Comparison of ENCODE assay signal across 12 cellular contexts in genomic region chr1:109306832-109307362, GRCh38. TPM values are rescaled to one million over a fixed set of nuclear protein-coding genes. Genes with fewer than 3 reads are reported as not detected.
DNase-seq lines count a peak whose midpoint lies in the region; ATAC-seq and TF ChIP-seq lines count a peak whose summit lies in the region.
"Had no signal": no experiment of that assay in that cellular context is flagged by ENCODE, and none has a peak within 500 bp of the region (broad histone marks: within the 10 kb centered on the region; RNA-seq: fewer than 3 reads in every experiment).

Gene MYBPHL, minus strand, starts transcription at chr1:109307011. Its CDS starts 20 bp downstream, at chr1:109306991.

- H3K27me3 ChIP-seq in GM23338 (ENCODE audit: insufficient read depth) (no peaks in the 10 kb centered on the region), gastroesophageal sphincter (no peaks in the 10 kb centered on the region), osteoblast (ENCODE audit: insufficient read depth, low read length) (no peaks in the 10 kb centered on the region)

- no peaks in the 10 kb centered on the region for H3K27me3 Mint-ChIP-seq in GM23338 (ENCODE audit: insufficient read depth, low read depth, poor library complexity)

- peaks cover 17% of the 10 kb centered on the region for H3K4me1 Mint-ChIP-seq in GM23338

- peak within 1 kb of the TSS; percentile 25 for H3K27ac Mint-ChIP-seq in GM23338
- H3K27ac Mint-ChIP-seq: activated T-helper 1 cell treated with anti-CD3 and anti-CD28 coated beads, Interleukin-12 subunit alpha, Interleukin-12 subunit beta, Interleukin-2, Interleukin-4 antibody, amounts not matched to agents 30 ng/mL and 10 ng/mL and 1 ng/mL, durations not matched to agents 14 hours and 24 hours and 36 hours; CD8-positive, alpha-beta T cell had no signal

- TF ChIP-seq CTCF in GM23338 (conservative IDR thresholded peaks at IDR 0.05; ENCODE audit: low read depth in 2 of 2) (no peak), gastroesophageal sphincter (IDR thresholded peaks at IDR 0.05) (no peak), osteoblast (IDR thresholded peaks at IDR 0.05; ENCODE audit: extremely low read depth, low read depth, low read length) (no peak)

- H3K27ac ChIP-seq in GM23338 (ENCODE audit: low read depth) (peak within 1 kb of the TSS; percentile 74; the same call in 1 of the 2 replicates), gastroesophageal sphincter (peak within 1 kb of the TSS; percentile 27 to 78 (median 74)), osteoblast (ENCODE audit: low read depth, low read length) (no peak within 1 kb of the TSS)
- H3K27ac ChIP-seq: parathyroid adenoma had no signal

- no peak within 1 kb of the TSS for H3K4me3 Mint-ChIP-seq in GM23338
- H3K4me3 Mint-ChIP-seq: activated T-helper 1 cell treated with anti-CD3 and anti-CD28 coated beads, Interleukin-12 subunit alpha, Interleukin-12 subunit beta, Interleukin-2, Interleukin-4 antibody, amounts not matched to agents 30 ng/mL and 10 ng/mL and 1 ng/mL, durations not matched to agents 14 hours and 24 hours and 36 hours; CD8-positive, alpha-beta T cell had no signal

- H2AFZ ChIP-seq in GM23338 = no peak within 1 kb of the TSS
- H2AFZ ChIP-seq in osteoblast (ENCODE audit: low read length) = no peak within 1 kb of the TSS
- H2AFZ ChIP-seq: parathyroid adenoma had no signal

- H3K9me3 Mint-ChIP-seq in GM23338 = no peaks in the 10 kb centered on the region
- H3K9me3 Mint-ChIP-seq: activated T-helper 1 cell treated with anti-CD3 and anti-CD28 coated beads, Interleukin-12 subunit alpha, Interleukin-12 subunit beta, Interleukin-2, Interleukin-4 antibody, amounts not matched to agents 30 ng/mL and 10 ng/mL and 1 ng/mL, durations not matched to agents 14 hours and 24 hours and 36 hours; CD8-positive, alpha-beta T cell had no signal

- H3K36me3 Mint-ChIP-seq in GM23338 (ENCODE audit: low read depth) = no peaks in the 10 kb centered on the region
- H3K36me3 Mint-ChIP-seq: CD8-positive, alpha-beta T cell had no signal

- H3K79me2 ChIP-seq in GM23338 (replicated peaks; ENCODE audit: insufficient read depth) = no peaks in the 10 kb centered on the region
- no peaks in the 10 kb centered on the region for H3K79me2 ChIP-seq in osteoblast (ENCODE audit: insufficient read depth, low read length)
- H3K79me2 ChIP-seq: parathyroid adenoma had no signal

- TF ChIP-seq POLR2A in gastroesophageal sphincter (IDR thresholded peaks at IDR 0.05) (no peak), erythroblast (IDR thresholded peaks at IDR 0.05; ENCODE audit: low read length) (no peak)

- ATAC-seq in GM23338 = peak; percentile 30
- ATAC-seq in gastroesophageal sphincter = no peak
- no peak for ATAC-seq in HG03139 (IDR thresholded peaks at IDR 0.05; ENCODE audit: unreplicated experiment)
- no peak for ATAC-seq in GM18873 (IDR thresholded peaks at IDR 0.05; ENCODE audit: low FRiP score, unreplicated experiment)
- ATAC-seq: CD8-positive, alpha-beta T cell had no signal

- DNase-seq in GM23338 (ENCODE audit: low spot score) (no peak), NCI-H510A treated with DMSO at 0.1 percent for 48 hours (lab: John Stamatoyannopoulos, UW) (peak; percentile 79), osteoblast (ENCODE audit: insufficient read length, low spot score, missing footprints) (peak; percentile 53), erythroblast (lab: John Stamatoyannopoulos, UW) (no peak)
- DNase-seq in stimulated activated CD4-positive, alpha-beta T cell treated with anti-CD3 and anti-CD28 coated beads, Interleukin-2, amount 100 ng/mL, for 24 hours = no peak
- DNase-seq: CD8-positive, alpha-beta T cell; NCI-H1048 had no signal

- WGBS in gastroesophageal sphincter (ENCODE audit: low coverage in 1 of 2), 2 donors = 60% methylated on average over 1 of the region's 8 CpGs; no CpG with 5 or more reads in 1 of the 2 donors

- H3K9me2 ChIP-seq in GM23338 (ENCODE audit: insufficient read depth) = no peaks in the 10 kb centered on the region

- no peaks in the 10 kb centered on the region; the same call in 1 of the 2 replicates for H4K20me1 ChIP-seq in GM23338 (replicated peaks; ENCODE audit: insufficient read depth)
- no peaks in the 10 kb centered on the region for H4K20me1 ChIP-seq in osteoblast (ENCODE audit: insufficient read depth, low read length)

- peaks cover 12% of the 10 kb centered on the region; the same call in 1 of the 2 replicates for H3K4me1 ChIP-seq in GM23338 (ENCODE audit: insufficient read depth)
- H3K4me1 ChIP-seq in gastroesophageal sphincter = peaks cover 9 to 88% (median 10%) of the 10 kb centered on the region in 3 donors
- H3K4me1 ChIP-seq in osteoblast (ENCODE audit: insufficient read depth, low read length) = no peaks in the 10 kb centered on the region
- H3K4me1 ChIP-seq: parathyroid adenoma had no signal

- TF ChIP-seq EP300 in gastroesophageal sphincter (IDR thresholded peaks at IDR 0.05) = no peak

- H3K36me3 ChIP-seq in GM23338 (ENCODE audit: insufficient read depth) (no peaks in the 10 kb centered on the region), gastroesophageal sphincter (peaks cover 0 to 20% of the 10 kb centered on the region in 2 donors), osteoblast (ENCODE audit: insufficient read depth, low read length) (peaks cover 6% of the 10 kb centered on the region)

- H3K4me2 ChIP-seq in GM23338 (0 out of 2 replicates have a peak within 1 kb of the TSS, but pooled peaks have one; percentile 60), osteoblast (ENCODE audit: insufficient read depth, low read length) (no peak within 1 kb of the TSS)

- no peaks in the 10 kb centered on the region for H3F3A ChIP-seq in GM23338 (replicated peaks; ENCODE audit: low read depth)

- H3K4me3 ChIP-seq in GM23338 (no peak within 1 kb of the TSS), gastroesophageal sphincter (no peak within 1 kb of the TSS), osteoblast (ENCODE audit: insufficient read depth, low read length) (no peak within 1 kb of the TSS)

- H3K9me3 ChIP-seq in gastroesophageal sphincter = no peaks in the 10 kb centered on the region
- H3K9me3 ChIP-seq in osteoblast (ENCODE audit: low read depth, low read length) = no peaks in the 10 kb centered on the region

TF ChIP-seq in GM23338, 12 proteins besides CTCF, POLR2A, EP300 and RAD21 (continues in another document):
- TF ChIP-seq STAT1 (IDR thresholded peaks at IDR 0.05; ENCODE audit: unreplicated experiment) (no peak), CREB1 (CRISPR knock-in tag; IDR thresholded peaks at IDR 0.05; ENCODE audit: low read depth) (no peak), JUNB (IDR thresholded peaks at IDR 0.05; ENCODE audit: unreplicated experiment) (no peak), REST (IDR thresholded peaks at IDR 0.05; ENCODE audit: unreplicated experiment) (no peak), EZH2phosphoT487 (IDR thresholded peaks at IDR 0.05; ENCODE audit: unreplicated experiment) (no peak)

RNA-seq across cellular contexts. Expression of gene MYBPHL, which starts in this region (rescaled TPM):
- total RNA-seq in GM23338 (2014; rRNA removed; shearing (Covaris generic)) = not detected in 2 replicates
- polyA plus RNA-seq in GM23338 (2016; fragmentation: Nextera tagmentation; extraction: Ambion mirVana) = 0.68 TPM in 1 of 2 replicates, not detected in the other
- total RNA-seq in gastroesophageal sphincter = under 1 TPM in 1 of 4 donors, not detected in 3; 0.46 TPM
- not detected in 2 replicates for total RNA-seq in osteoblast
- total RNA-seq: activated T-helper 1 cell treated with anti-CD3 and anti-CD28 coated beads, Interleukin-12 subunit alpha, Interleukin-12 subunit beta, Interleukin-2, Interleukin-4 antibody, amounts not matched to agents 30 ng/mL and 10 ng/mL and 1 ng/mL, durations not matched to agents 14 hours and 24 hours and 36 hours; CD8-positive, alpha-beta T cell had no signal

Comparison
In these comparisons a context has a peak if more than half of its experiments do, and no peak if none do; other contexts are left out.
1. Peak in ATAC-seq, H3K27ac ChIP-seq and H3K4me2 ChIP-seq in GM23338; RNA of the gene not detected or under 1 TPM.
2. Peak in DNase-seq in osteoblast; RNA of the gene not detected or under 1 TPM.